ENCODE assay signal across 32 cellular contexts in the genomic region with DNA sequence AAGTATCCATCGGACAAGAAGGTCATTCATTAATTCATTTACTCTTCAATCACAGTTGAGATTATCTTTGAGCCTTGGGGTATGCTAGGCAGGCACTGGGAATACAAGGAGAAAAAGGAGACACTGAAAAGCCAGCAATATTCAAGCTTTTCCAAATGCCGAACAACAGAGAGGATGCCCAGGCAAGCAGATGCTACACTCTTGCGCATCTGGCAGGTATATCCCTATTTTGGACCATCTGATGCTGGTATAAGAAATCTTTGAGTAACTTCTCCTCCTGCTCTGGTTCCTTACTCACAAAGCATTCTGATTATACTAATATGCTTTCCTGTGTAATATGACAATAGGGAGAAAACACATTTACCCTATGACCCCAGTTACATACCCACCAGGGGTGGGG.
"Had no signal": no experiment of that assay in that cellular context is flagged by ENCODE, and none has a peak within 500 bp of the region (broad histone marks: within the 10 kb centered on the region; RNA-seq: fewer than 3 reads in every experiment).

No MANE protein-coding gene starts in this region.

- DNase-seq: activated B cell treated with CpG ODN at 0.5 μM for 24 hours; activated CD4-positive, alpha-beta memory T cell treated with anti-CD3 and anti-CD28 coated beads for 36 hours; activated CD4-positive, alpha-beta T cell treated with anti-CD3 and anti-CD28 coated beads for 4 hours; activated CD4-positive, alpha-beta T cell treated with anti-CD3 and anti-CD28 coated beads, Interleukin-2, amount 10 ng/mL, durations not matched to agents 24 days and 14 days; activated CD4-positive, alpha-beta T cell treated with anti-CD3 and anti-CD28 coated beads, Interleukin-2, amount 50 U/mL, for 1 hour; activated CD4-positive, alpha-beta T cell treated with anti-CD3 and anti-CD28 coated beads, Interleukin-2, amount 50 U/mL, for 4 hours; activated CD4-positive, CD25-positive, alpha-beta regulatory T cell treated with anti-CD3 and anti-CD28 coated beads, Interleukin-2, amount 50 U/mL, for 72 hours; activated CD8-positive, alpha-beta memory T cell treated with anti-CD3 and anti-CD28 coated beads, Interleukin-2, amount 50 U/mL, for 4 hours; activated CD8-positive, alpha-beta T cell treated with anti-CD3 and anti-CD28 coated beads for 36 hours; activated effector memory CD4-positive, alpha-beta T cell treated with anti-CD3 and anti-CD28 coated beads, Interleukin-2, amount 50 U/mL, for 16 hours; activated gamma-delta T cell treated with Interleukin-2 at 50 U/mL for 16 hours; activated naive CD4-positive, alpha-beta T cell; activated naive CD4-positive, alpha-beta T cell treated with anti-CD3 and anti-CD28 coated beads for 36 hours; activated naive CD4-positive, alpha-beta T cell treated with anti-CD3 and anti-CD28 coated beads, Interleukin-2, amount 50 U/mL, for 16 hours; activated naive CD8-positive, alpha-beta T cell treated with anti-CD3 and anti-CD28 coated beads for 36 hours; activated T-cell treated with anti-CD3 and anti-CD28 coated beads for 4 hours; activated T-cell treated with anti-CD3 and anti-CD28 coated beads, Interleukin-2, amount 50 U/mL, for 1 hour; activated T-cell treated with anti-CD3 and anti-CD28 coated beads, Interleukin-2, amount 50 U/mL, for 4 hours; activated T-cell treated with anti-CD3 and anti-CD28 coated beads, Interleukin-2, amount 50 U/mL, for 72 hours; adrenal gland; amniotic stem cell; aorta; body of pancreas; brain microvascular endothelial cell; central memory CD4-positive, alpha-beta T cell; T-helper 1 cell; T-helper 2 cell; T-helper 9 cell had no signal

- H3K36me3 ChIP-seq: adrenal gland, brain microvascular endothelial cell, breast epithelium had no signal

- H3K27me3 ChIP-seq: adrenal gland, body of pancreas, brain microvascular endothelial cell had no signal

- ATAC-seq: activated CD8-positive, alpha-beta T cell treated with anti-CD3 and anti-CD28 coated beads for 36 hours; activated naive CD4-positive, alpha-beta T cell treated with anti-CD3 and anti-CD28 coated beads, Interleukin-2, amount 50 U/mL, for 72 hours; activated T-cell treated with anti-CD3 and anti-CD28 coated beads, Interleukin-2, amount 50 U/mL, for 4 hours; activated T-cell treated with anti-CD3 and anti-CD28 coated beads, Interleukin-2, amount 50 U/mL, for 72 hours; activated T-helper 17 cell treated with anti-CD3 and anti-CD28 coated beads, Interleukin-2, amount 50 U/mL, for 72 hours; body of pancreas had no signal

- H3K9me3 ChIP-seq: adrenal gland, body of pancreas, breast epithelium had no signal

- H3K27ac ChIP-seq: adrenal gland, body of pancreas, brain microvascular endothelial cell, breast epithelium, VCaP had no signal

- H3K4me3 ChIP-seq: adrenal gland, body of pancreas, breast epithelium had no signal

- H3K4me1 ChIP-seq: adrenal gland, body of pancreas, breast epithelium had no signal
